21 cellular contexts compared by ENCODE assay signal in genomic region chr11:46210856-46211255, GRCh38.
"Had no signal": no experiment of that assay in that cellular context is flagged by ENCODE, and none has a peak within 500 bp of the region (broad histone marks: within the 10 kb centered on the region; RNA-seq: fewer than 3 reads in every experiment).

No MANE protein-coding gene starts in this region.

- H3K36me3 ChIP-seq: colonic mucosa, heart left ventricle, neural progenitor cell, ovary, right atrium auricular region, sigmoid colon, suprapubic skin, thyroid gland, upper lobe of left lung, uterus had no signal

- H3K4me1 Mint-ChIP-seq: endodermal cell had no signal

- H3K36me3 Mint-ChIP-seq: naive thymus-derived CD8-positive, alpha-beta T cell; neural progenitor cell had no signal

- ATAC-seq: naive thymus-derived CD8-positive, alpha-beta T cell had no signal

- DNase-seq: colonic mucosa; endodermal cell; foreskin melanocyte; heart left ventricle; hippocampal formation; mucosa of descending colon; naive thymus-derived CD8-positive, alpha-beta T cell; nucleus accumbens; ovary; sigmoid colon; stimulated activated CD4-positive, alpha-beta T cell treated with anti-CD3 and anti-CD28 coated beads, Interleukin-12 subunit alpha, Interleukin-12 subunit beta, amount 100 ng/mL, for 4 hours; stimulated activated naive CD8-positive, alpha-beta T cell treated with anti-CD3 and anti-CD28 coated beads, Interleukin-15, Interleukin-2, amounts not matched to agents 100 U/mL and 50 U/mL, for 24 hours; thyroid gland; uterus had no signal

- H3K27ac ChIP-seq: colonic mucosa, heart left ventricle, neural progenitor cell, ovary, right atrium auricular region, sigmoid colon, skin epidermis, suprapubic skin, thyroid gland, upper lobe of left lung, uterus had no signal

- H3K4me1 ChIP-seq: colonic mucosa, neural progenitor cell, right atrium auricular region, sigmoid colon, suprapubic skin, thyroid gland, upper lobe of left lung, uterus had no signal

- H3K9me3 ChIP-seq: colonic mucosa, heart left ventricle, mucosa of descending colon, ovary, right atrium auricular region, sigmoid colon, suprapubic skin, thyroid gland, upper lobe of left lung, uterus had no signal

- FAIRE-seq: endothelial cell of umbilical vein, islet of Langerhans had no signal

- H3K9ac ChIP-seq: neural progenitor cell had no signal

- H3K4me3 Mint-ChIP-seq: endodermal cell, neural progenitor cell had no signal

- H3K4me3 ChIP-seq: colonic mucosa, heart left ventricle, mucosa of descending colon, neural progenitor cell, ovary, right atrium auricular region, sigmoid colon, skin epidermis, suprapubic skin, thyroid gland, upper lobe of left lung, uterus had no signal

- H3K27ac Mint-ChIP-seq: endodermal cell; naive thymus-derived CD8-positive, alpha-beta T cell; neural progenitor cell had no signal

- H3K9me3 Mint-ChIP-seq: endodermal cell had no signal
